In the genomic region with DNA sequence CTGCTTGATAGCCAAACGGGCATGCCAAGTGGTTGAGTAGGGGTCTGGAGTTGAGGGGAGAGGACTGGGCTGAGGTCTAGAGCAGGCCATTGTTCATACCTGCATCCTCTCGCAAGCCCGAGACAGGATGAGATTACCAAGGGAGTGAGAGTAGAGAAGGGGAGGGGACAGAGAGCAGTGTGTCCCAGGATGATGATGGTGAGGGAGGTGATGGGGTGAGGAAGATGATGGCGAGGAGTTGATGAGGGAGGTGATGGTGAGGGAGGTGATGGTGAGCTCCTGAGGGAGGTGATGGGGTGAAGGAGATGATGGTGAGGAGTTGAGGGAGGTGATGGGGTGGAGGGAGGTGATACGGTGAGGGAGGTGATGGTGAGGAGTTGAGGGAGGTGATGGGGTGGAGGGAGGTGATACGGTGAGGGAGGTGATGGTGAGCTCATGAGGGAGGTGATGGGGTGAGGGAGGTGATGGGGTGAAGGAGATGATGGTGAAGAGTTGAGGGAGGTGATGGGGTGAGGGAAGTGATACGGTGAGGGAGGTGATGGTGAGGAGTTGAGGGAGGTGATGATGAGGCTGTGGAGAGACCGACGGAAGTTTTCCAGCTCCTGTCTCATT, we compare ENCODE assay signal across 19 cellular contexts. TPM values are rescaled to one million over a fixed set of nuclear protein-coding genes. Genes with fewer than 3 reads are reported as not detected.
DNase-seq lines count a peak whose midpoint lies in the region; ATAC-seq, FAIRE-seq and TF ChIP-seq lines count a peak whose summit lies in the region.
"Had no signal": no experiment of that assay in that cellular context is flagged by ENCODE, and none has a peak within 500 bp of the region (broad histone marks: within the 10 kb centered on the region; RNA-seq: fewer than 3 reads in every experiment).

No MANE protein-coding gene starts in this region.

- CTCF ChIA-PET in activated CD4-positive, alpha-beta T cell treated with anti-CD3 and anti-CD28 coated beads for 36 hours (lab: Charles Lee): no interaction called here
- CTCF ChIA-PET in HEK293 (lab: Yijun Ruan, JAX): interaction anchor here (0.6 kb wide), 1 partner anchor 568 kb away, joined by 6 read pairs; no protein-coding TSS in a partner anchor
- CTCF ChIA-PET in K562 (lab: Yijun Ruan, JAX; ENCODE audit: low intra/inter-chr PET ratio): no interaction called here

- BruUV-seq in K562 (replicated peaks; lab: Mats Ljungman, UMichigan): no TSS peak

- no peak overlapping the region for H3K4me3 Mint-ChIP-seq in activated CD4-positive, alpha-beta T cell treated with anti-CD3 and anti-CD28 coated beads for 36 hours
- H3K4me3 Mint-ChIP-seq in nephron progenitor cell: no peak overlapping the region

- H3K4me2 ChIP-seq in K562 (ENCODE audit: insufficient read depth, low read length): no peak overlapping the region

- H3K27ac Mint-ChIP-seq in activated CD4-positive, alpha-beta T cell treated with anti-CD3 and anti-CD28 coated beads for 36 hours: peak overlapping the region; percentile 82
- H3K27ac Mint-ChIP-seq in nephron progenitor cell: peak overlapping the region; percentile 77

- no peaks in the 10 kb centered on the region for H3K9me3 ChIP-seq in HEK293 (ENCODE audit: control insufficient read depth, insufficient read depth, low read depth, low read length)
- H3K9me3 ChIP-seq in K562 (replicated peaks; ENCODE audit: control insufficient read depth, insufficient read depth, low read depth, low read length): no peaks in the 10 kb centered on the region
- H3K9me3 ChIP-seq in WERI-Rb-1 (ENCODE audit: severe bottlenecking): no peaks in the 10 kb centered on the region
- H3K9me3 ChIP-seq: MG63, psoas muscle, uterus had no signal

- H3K4me1 Mint-ChIP-seq in activated CD4-positive, alpha-beta T cell treated with anti-CD3 and anti-CD28 coated beads for 36 hours: peaks cover 66% of the 10 kb centered on the region
- peaks cover 59% of the 10 kb centered on the region for H3K4me1 Mint-ChIP-seq in nephron progenitor cell

- intact Hi-C loops in activated CD4-positive, alpha-beta T cell treated with anti-CD3 and anti-CD28 coated beads for 36 hours (cut with DNase I, micrococcal nuclease): no loop called here
- intact Hi-C loops in K562 (cut with micrococcal nuclease): no loop called here

- H3K79me2 ChIP-seq in K562 (ENCODE audit: control insufficient read depth, insufficient read depth, low read length): peaks cover 91% of the 10 kb centered on the region

- no peak for ATAC-seq in activated CD4-positive, alpha-beta T cell treated with anti-CD3 and anti-CD28 coated beads for 36 hours
- ATAC-seq in K562 (no peak), HG02588 (IDR thresholded peaks at IDR 0.05; ENCODE audit: unreplicated experiment) (no peak), GM18873 (IDR thresholded peaks at IDR 0.05; ENCODE audit: low FRiP score, unreplicated experiment) (no peak)
- ATAC-seq: left colon, psoas muscle had no signal

- H3K27me3 Mint-ChIP-seq in activated CD4-positive, alpha-beta T cell treated with anti-CD3 and anti-CD28 coated beads for 36 hours: no peaks in the 10 kb centered on the region
- H3K27me3 Mint-ChIP-seq in nephron progenitor cell (ENCODE audit: low read depth, poor library complexity): peaks cover 2% of the 10 kb centered on the region
- H3K27me3 Mint-ChIP-seq: IgD-negative memory B cell had no signal

- no peak overlapping the region for H3K27ac ChIP-seq in HEK293 (ENCODE audit: extremely low read depth, low read depth, low read length)
- no peak overlapping the region for H3K27ac ChIP-seq in K562 (ENCODE audit: extremely low read depth, low read depth, low read length)
- H3K27ac ChIP-seq in WERI-Rb-1: no peak overlapping the region
- H3K27ac ChIP-seq: psoas muscle, uterus had no signal

- 0 out of 2 replicates have a peak, but pooled peaks have one; percentile 34 for TF ChIP-seq POLR2A in K562 (conservative IDR thresholded peaks at IDR 0.05)

- 74% methylated on average over 9 of the region's 9 CpGs for WGBS in K562 (ENCODE audit: insufficient coverage, low coverage, missing lambda C conversion rate)

- peaks cover 12% of the 10 kb centered on the region for H3K9me1 ChIP-seq in K562 (ENCODE audit: control insufficient read depth, insufficient read depth, low read length)

- in situ Hi-C loops in K562 (cut with MboI): no loop called here

- DNase-seq in activated CD4-positive, alpha-beta T cell treated with anti-CD3 and anti-CD28 coated beads for 36 hours: no peak
- no peak for DNase-seq in activated CD4-positive, alpha-beta T cell treated with anti-CD3 and anti-CD28 coated beads for 1 hour
- DNase-seq in K562 (ENCODE audit: extremely low read depth in 1 of 4, low spot score in 3 of 4) (no peak), nephron progenitor cell (no peak), WERI-Rb-1 (no peak)
- DNase-seq: left colon; mesendoderm; MG63; NCI-H1436; NCI-H524; small intestine; stimulated activated CD4-positive, alpha-beta T cell treated with anti-CD3 and anti-CD28 coated beads, Interleukin-4, amount 100 ng/mL, for 24 hours; T1000; uterus had no signal

- H3K27me3 ChIP-seq in K562 (ENCODE audit: control insufficient read depth in 2 of 2, insufficient read depth in 2 of 2, low read length in 2 of 2): no peaks in the 10 kb centered on the region
- no peaks in the 10 kb centered on the region for H3K27me3 ChIP-seq in WERI-Rb-1 (ENCODE audit: insufficient read depth, low read depth, severe bottlenecking)
- H3K27me3 ChIP-seq: MG63, uterus had no signal

- H3K9me3 Mint-ChIP-seq in activated CD4-positive, alpha-beta T cell treated with anti-CD3 and anti-CD28 coated beads for 36 hours (ENCODE audit: low read depth): no peaks in the 10 kb centered on the region
- no peaks in the 10 kb centered on the region for H3K9me3 Mint-ChIP-seq in nephron progenitor cell
- H3K9me3 Mint-ChIP-seq: IgD-negative memory B cell had no signal

- TF ChIP-seq EP300 in K562 (IDR thresholded peaks at IDR 0.05; ENCODE audit: low read length): no peak

- no peak for TF ChIP-seq RAD21 in K562 (CRISPR knock-in tag; conservative IDR thresholded peaks at IDR 0.05 in 1 of 2, IDR thresholded peaks at IDR 0.05 in 1 of 2)

- POLR2A ChIA-PET in activated CD4-positive, alpha-beta T cell treated with anti-CD3 and anti-CD28 coated beads for 36 hours (lab: Charles Lee): no interaction called here
- POLR2A ChIA-PET in HEK293 (lab: Yijun Ruan, JAX): no interaction called here
- POLR2A ChIA-PET in K562 (lab: Yijun Ruan, JAX): interaction anchor here (0.6 to 3.2 kb wide), 6 partner anchors 8 to 20 kb away, joined by 3 to 14 read pairs (median 4); no protein-coding TSS in a partner anchor

- no peak for FAIRE-seq in K562 (lab: Jason Lieb, UNC)
- FAIRE-seq: small intestine had no signal

- peaks cover 10% of the 10 kb centered on the region for H3K36me3 Mint-ChIP-seq in activated CD4-positive, alpha-beta T cell treated with anti-CD3 and anti-CD28 coated beads for 36 hours (ENCODE audit: low read depth)
- peaks cover 4% of the 10 kb centered on the region for H3K36me3 Mint-ChIP-seq in nephron progenitor cell (ENCODE audit: low read depth)

- no peak overlapping the region for H3K9ac ChIP-seq in K562 (ENCODE audit: insufficient read depth in 1 of 2, low read depth in 2 of 2, low read length in 2 of 2)

- H3K4me1 ChIP-seq in HEK293 (ENCODE audit: control insufficient read depth, insufficient read depth, low read length) (peaks cover 7% of the 10 kb centered on the region), K562 (replicated peaks in 1 of 2; ENCODE audit: control insufficient read depth in 2 of 2, insufficient read depth in 2 of 2, low read length in 2 of 2) (peaks cover 25 to 40% of the 10 kb centered on the region in 2 experiments)

- no peak overlapping the region for H3K4me3 ChIP-seq in HEK293 (ENCODE audit: low read depth, low read length)
- no peak overlapping the region for H3K4me3 ChIP-seq in K562
- H3K4me3 ChIP-seq in WERI-Rb-1 (ENCODE audit: low read depth, low read length): no peak overlapping the region
- H3K4me3 ChIP-seq: MG63, psoas muscle, uterus had no signal

- TF ChIP-seq CTCF in HEK293 (tag by site-specific recombination; IDR thresholded peaks at IDR 0.05): no peak
- no peak for TF ChIP-seq CTCF in K562 (IDR thresholded peaks at IDR 0.05 in 2 of 3, conservative IDR thresholded peaks at IDR 0.05 in 1 of 3; ENCODE audit: insufficient read depth in 2 of 3, low read depth in 1 of 3, low read length in 3 of 3)
- no peak for TF ChIP-seq CTCF in nephron progenitor cell (IDR thresholded peaks at IDR 0.05)
- no peak for TF ChIP-seq CTCF in WERI-Rb-1 (IDR thresholded peaks at IDR 0.05; ENCODE audit: low read depth, low read length)

- H3K36me3 ChIP-seq in HEK293 (ENCODE audit: control insufficient read depth in 2 of 2, insufficient read depth in 1 of 2, low read length in 2 of 2) (peaks cover 0 to 7% of the 10 kb centered on the region in 2 experiments; a peak in 1 of 3 replicates), K562 (ENCODE audit: control insufficient read depth, insufficient read depth, low read length) (peaks cover 34% of the 10 kb centered on the region; the same call in 2 of the 3 replicates), WERI-Rb-1 (peaks cover 12% of the 10 kb centered on the region)
- H3K36me3 ChIP-seq: uterus had no signal

- no peak overlapping the region for H2AFZ ChIP-seq in K562 (ENCODE audit: low read depth, low read length)

- peaks cover 53% of the 10 kb centered on the region for H4K20me1 ChIP-seq in K562 (replicated peaks; ENCODE audit: control insufficient read depth, insufficient read depth, low read length)

TF ChIP-seq in HEK293, 187 proteins besides CTCF, POLR2A, EP300 and RAD21 (continues in another document):
- TF ChIP-seq ZSCAN23 (tag by site-specific recombination; IDR thresholded peaks at IDR 0.05): peak; percentile 46; the same call in 1 of the 2 replicates

RNA-seq across cellular contexts. Expression of a gene that starts 6.4 kb away (rescaled TPM):
- total RNA-seq in activated CD4-positive, alpha-beta T cell treated with anti-CD3 and anti-CD28 coated beads for 36 hours: 1 to 10 TPM; 8.3 to 9.9 TPM
- total RNA-seq in K562 (2011; cell fraction: chromatin; rRNA removed; ENCODE audit: low replicate concordance): 36.6 and 77.1 TPM in 2 replicates
- total RNA-seq in K562 (2011; cell fraction: nucleolus; rRNA removed): 21.0 and 25.4 TPM in 2 replicates
- total RNA-seq in K562 (2011; cell fraction: nucleoplasm; rRNA removed): 41.9 and 56.9 TPM in 2 replicates
- total RNA-seq in K562 (2014; rRNA removed) (10.9 and 14.8 TPM in 2 replicates), K562 (2014; rRNA removed; fragmentation: Illumina TruSeq; extraction: Trizol) (26.0 and 27.2 TPM in 2 replicates), K562 (2015; rRNA removed; fragmentation: Illumina TruSeq; extraction: Trizol) (23.0 and 24.3 TPM in 2 replicates), K562 (2021) (17.3 and 19.2 TPM in 2 replicates)
- polyA plus RNA-seq in K562 (2011; rRNA removed) (23.6 and 26.0 TPM in 2 replicates), K562 (2014; fragmentation: Illumina TruSeq; extraction: Trizol) (19.0 and 22.6 TPM in 2 replicates), K562 (2014; fragmentation: Nextera tagmentation; extraction: Ambion mirVana) (1 to 10 TPM; 5.6 to 7.6 TPM), K562 (2014; rRNA removed) (19.9 and 22.0 TPM in 2 replicates)
- polyA plus RNA-seq in K562 (2011; cell fraction: cytosol; rRNA removed): 8.5 and 15.4 TPM in 2 replicates
- polyA plus RNA-seq in K562 (2011; cell fraction: nucleus; rRNA removed): 19.9 and 23.7 TPM in 2 replicates
- polyA plus RNA-seq in K562 (2012): 14.1 and 17.3 TPM in 2 replicates
- 30.4 and 31.4 TPM in 2 replicates for polyA minus RNA-seq in K562 (2011; rRNA and poly(A)+ RNA removed)
- 15.7 TPM in 2 replicates for polyA minus RNA-seq in K562 (2011; cell fraction: cytosol; rRNA and poly(A)+ RNA removed)
- 9.8 and 14.0 TPM in 2 replicates for polyA minus RNA-seq in K562 (2011; cell fraction: nucleus; rRNA and poly(A)+ RNA removed)
